In the genomic region with DNA sequence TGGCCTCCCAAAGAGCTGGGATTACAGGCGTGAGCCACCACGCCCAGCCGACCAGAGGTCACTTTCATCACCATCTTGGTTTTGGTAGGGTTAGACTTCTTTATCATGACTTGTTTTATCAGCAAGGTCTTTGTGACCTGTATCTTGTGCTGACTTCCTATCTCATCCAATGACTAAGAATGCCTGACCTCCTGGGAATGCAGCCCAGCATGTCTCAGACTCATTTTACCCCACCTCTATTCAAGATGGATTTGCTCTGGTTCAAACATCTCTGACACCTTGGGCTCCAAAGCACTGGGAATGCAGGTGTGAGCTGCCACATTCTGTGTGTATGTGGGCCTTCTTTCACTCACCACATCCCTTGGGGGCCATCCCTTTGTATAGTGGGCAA, we compare ENCODE assay signal across 17 cellular contexts. TPM values are rescaled to one million over a fixed set of nuclear protein-coding genes. Genes with fewer than 3 reads are reported as not detected.
DNase-seq lines count a peak whose midpoint lies in the region; ATAC-seq, FAIRE-seq and TF ChIP-seq lines count a peak whose summit lies in the region.
"Had no signal": no experiment of that assay in that cellular context is flagged by ENCODE, and none has a peak within 500 bp of the region (broad histone marks: within the 10 kb centered on the region; RNA-seq: fewer than 3 reads in every experiment).

No MANE protein-coding gene starts in this region.

- intact Hi-C loops in thyroid gland (cut with DNase I) = no loop called here

- no peak for ATAC-seq in HG03439 (IDR thresholded peaks at IDR 0.05; ENCODE audit: unreplicated experiment)
- ATAC-seq: GM12878 had no signal

- H3K36me3 ChIP-seq in H7 (replicated peaks; ENCODE audit: control insufficient read depth, insufficient read depth, low read length) (no peaks in the 10 kb centered on the region), bronchial epithelial cell (ENCODE audit: control insufficient read depth, insufficient read depth, low read length) (no peaks in the 10 kb centered on the region), small intestine (ENCODE audit: control insufficient read depth in 2 of 2, insufficient read depth in 2 of 2, low read length in 2 of 2) (no peaks in the 10 kb centered on the region), thyroid gland (no peaks in the 10 kb centered on the region)
- H3K36me3 ChIP-seq: BLaER1 had no signal

- H3K4me3 ChIP-seq in H7 (ENCODE audit: insufficient read depth, low read depth, low read length) (no peak overlapping the region), bronchial epithelial cell (ENCODE audit: low read depth, low read length) (no peak overlapping the region), small intestine (ENCODE audit: low read depth in 1 of 2, low read length in 2 of 2) (no peak overlapping the region), thyroid gland (replicated peaks in 1 of 3) (no peak overlapping the region)
- H3K4me3 ChIP-seq: BLaER1, GM12878 had no signal

- H3K9me3 ChIP-seq in small intestine (ENCODE audit: control insufficient read depth, low read depth) (no peaks in the 10 kb centered on the region), thyroid gland (no peaks in the 10 kb centered on the region)
- H3K9me3 ChIP-seq: BLaER1 had no signal

- no peaks in the 10 kb centered on the region for H3K4me1 ChIP-seq in small intestine (ENCODE audit: control insufficient read depth in 2 of 2, insufficient read depth in 1 of 2, low read depth in 1 of 2, low read length in 1 of 2)
- H3K4me1 ChIP-seq in thyroid gland = peaks cover 7 to 9% of the 10 kb centered on the region in 2 donors

- H3K27me3 ChIP-seq in H7 (ENCODE audit: control insufficient read depth, insufficient read depth, low read length) = no peaks in the 10 kb centered on the region
- no peaks in the 10 kb centered on the region for H3K27me3 ChIP-seq in bronchial epithelial cell (ENCODE audit: control insufficient read depth, insufficient read depth, low read length)
- no peaks in the 10 kb centered on the region for H3K27me3 ChIP-seq in small intestine (ENCODE audit: control insufficient read depth in 2 of 2, insufficient read depth in 2 of 2, low read length in 2 of 2)
- no peaks in the 10 kb centered on the region for H3K27me3 ChIP-seq in thyroid gland

- no peak for TF ChIP-seq POLR2A in thyroid gland (IDR thresholded peaks at IDR 0.05)

- peak; percentile 7 for DNase-seq in H7
- peak; percentile 43 for DNase-seq in bronchial epithelial cell (ENCODE audit: low read depth)
- peak; percentile 26 for DNase-seq in kidney tubule cell (ENCODE audit: low spot score)
- peak; percentile 67 for DNase-seq in small intestine
- DNase-seq in thyroid gland = no peak
- DNase-seq in NCI-H2196 treated with DMSO at 0.1 percent for 48 hours (lab: John Stamatoyannopoulos, UW; ENCODE audit: unreplicated experiment) = no peak
- DNase-seq: 8988T; CD4-positive, alpha-beta memory T cell; DMS153; DMS79; GOT3; HCEC 1CT; HFFc6 had no signal

- TF ChIP-seq CTCF in bronchial epithelial cell (IDR thresholded peaks at IDR 0.05; ENCODE audit: insufficient read depth, low read length, severe bottlenecking) (no peak), thyroid gland (IDR thresholded peaks at IDR 0.05) (no peak)

- H3K27ac ChIP-seq in small intestine (ENCODE audit: low read depth in 1 of 2, low read length in 1 of 2) (no peak overlapping the region), thyroid gland (no peak overlapping the region)
- H3K27ac ChIP-seq: BLaER1 had no signal

- FAIRE-seq in bronchial epithelial cell (lab: Jason Lieb, UNC) (peak; percentile 13), small intestine (lab: Jason Lieb, UNC) (no peak)
- FAIRE-seq: GM12878 had no signal

- 26 to 71% (median 46%) methylated on average over 3 of the region's 3 CpGs for WGBS in small intestine, 3 donors
- 90 to 92% methylated on average over 3 of the region's 3 CpGs for WGBS in thyroid gland, 2 donors

RNA-seq across cellular contexts. Expression of a gene that starts 5.1 kb away (rescaled TPM):
- total RNA-seq in H7 (2014; rRNA removed; shearing (Covaris generic)) = 264 and 269 TPM in 2 replicates
- 251 and 253 TPM in 2 replicates for total RNA-seq in bronchial epithelial cell
- polyA plus RNA-seq in small intestine = 100 to 1,000 TPM; 163 to 188 (median 184) TPM
- total RNA-seq in thyroid gland = 100 to 1,000 TPM; 300 to 965 (median 558) TPM

RNA-seq across cellular contexts. Expression of a gene that starts 35.1 kb away (rescaled TPM):
- total RNA-seq in H7 (2014; rRNA removed; shearing (Covaris generic)) = 48.7 and 54.6 TPM in 2 replicates
- total RNA-seq in bronchial epithelial cell (17.9 and 18.7 TPM in 2 replicates), thyroid gland (10 to 100 TPM; 27.4 to 47.6 (median 35.5) TPM)
- polyA plus RNA-seq in small intestine = 10 to 100 TPM; 12.2 to 46.0 (median 13.6) TPM

RNA-seq across cellular contexts. Expression of a gene that starts 36.1 kb away (rescaled TPM):
- 3.7 and 18.8 TPM in 2 replicates for total RNA-seq in H7 (2014; rRNA removed; shearing (Covaris generic))
- total RNA-seq in bronchial epithelial cell (105 and 169 TPM in 2 replicates), thyroid gland (100 to 1,000 TPM; 185 to 259 (median 195) TPM)
- 1,000 to 10,000 TPM in 2 of 3 donors, 10 to 100 TPM in 1; 90.2 to 1,255 (median 1,014) TPM for polyA plus RNA-seq in small intestine
- polyA plus RNA-seq: CD14-positive monocyte had no signal

RNA-seq across cellular contexts. Expression of a gene that starts 46.5 kb away (rescaled TPM):
- 27.0 and 36.0 TPM in 2 replicates for total RNA-seq in H7 (2014; rRNA removed; shearing (Covaris generic))
- 9.0 and 28.8 TPM in 2 replicates for total RNA-seq in bronchial epithelial cell
- polyA plus RNA-seq in small intestine = 10 to 100 TPM; 11.9 to 22.4 (median 20.1) TPM
- total RNA-seq in thyroid gland = 100 to 1,000 TPM in 1 of 4 donors, 10 to 100 TPM in 3; 57.3 to 103 (median 67.7) TPM

RNA-seq across cellular contexts. Expression of a gene that starts 47.1 kb away (rescaled TPM):
- total RNA-seq in H7 (2014; rRNA removed; shearing (Covaris generic)) = 69.0 and 74.6 TPM in 2 replicates
- 23.4 and 26.9 TPM in 2 replicates for total RNA-seq in bronchial epithelial cell
- 10 to 100 TPM; 18.2 to 39.6 (median 35.4) TPM for polyA plus RNA-seq in small intestine
- 100 to 1,000 TPM in 1 of 4 donors, 10 to 100 TPM in 3; 61.8 to 103 (median 87.6) TPM for total RNA-seq in thyroid gland

Comparison
In these comparisons a context has a peak if more than half of its experiments do, and no peak if none do; other contexts are left out.
1. DNase-seq: peak in H7 (single experiment), bronchial epithelial cell (single experiment), kidney tubule cell (single experiment) and small intestine (single experiment); none in thyroid gland (0 of 2) and NCI-H2196 treated with DMSO at 0.1 percent for 48 hours (single experiment).